31 cellular contexts compared by ENCODE assay signal in genomic region chr6:150425508-150425907, GRCh38. TPM values are rescaled to one million over a fixed set of nuclear protein-coding genes. Genes with fewer than 3 reads are reported as not detected.
"Had no signal": no experiment of that assay in that cellular context is flagged by ENCODE, and none has a peak within 500 bp of the region (broad histone marks: within the 10 kb centered on the region; RNA-seq: fewer than 3 reads in every experiment).

No MANE protein-coding gene starts in this region.

- H3K36me3 ChIP-seq: neutrophil, pancreas, right lobe of liver, spleen, suprapubic skin, tibial artery, transverse colon, upper lobe of right lung, uterus had no signal

- H3K4me3 ChIP-seq: pancreas, psoas muscle, right lobe of liver, skin epidermis, smooth muscle cell, spleen, suprapubic skin, testis, tibial artery, transverse colon, upper lobe of right lung, uterus had no signal

- H3K9me3 ChIP-seq: neutrophil, pancreas, right lobe of liver, suprapubic skin, testis, tibial artery, transverse colon, upper lobe of right lung, uterus had no signal

- H3K4me1 ChIP-seq: pancreas, psoas muscle, suprapubic skin, testis, tibial artery, transverse colon, upper lobe of right lung, uterus had no signal

- ATAC-seq: naive thymus-derived CD4-positive, alpha-beta T cell; natural killer cell; psoas muscle; stimulated activated memory B cell treated with anti-CD40 and anti-IgM and Interleukin-4, amounts not matched to agents 10 μg/mL and 1 μg/mL and 100 μg/mL, for 72 hours; stimulated activated naive CD8-positive, alpha-beta T cell treated with anti-CD3 and anti-CD28 coated beads, Interleukin-15, amount 100 ng/mL, for 72 hours; stimulated activated naive CD8-positive, alpha-beta T cell treated with anti-CD3 and anti-CD28 coated beads, Interleukin-15, Interleukin-2, amounts not matched to agents 100 U/mL and 50 U/mL, for 24 hours had no signal

- H3K27me3 ChIP-seq: neutrophil, pancreas, right lobe of liver, spleen, suprapubic skin, testis, tibial artery, transverse colon, upper lobe of right lung, uterus had no signal

- DNase-seq: naive thymus-derived CD4-positive, alpha-beta T cell; natural killer cell; nephron progenitor cell; nucleus accumbens; pancreas; psoas muscle; retina; right cardiac atrium; spleen; stimulated activated CD4-positive, alpha-beta T cell treated with anti-CD3 and anti-CD28 coated beads, Interleukin-12 subunit alpha, Interleukin-12 subunit beta, amount 100 ng/mL, for 4 hours; stimulated activated CD4-positive, alpha-beta T cell treated with anti-CD3 and anti-CD28 coated beads, Interleukin-1b, Interleukin-23, amount 100 ng/mL, for 48 hours; stimulated activated CD4-positive, alpha-beta T cell treated with anti-CD3 and anti-CD28 coated beads, Interleukin-4, amount 100 ng/mL, for 1 hour; stimulated activated CD4-positive, alpha-beta T cell treated with anti-CD3 and anti-CD28 coated beads, Interleukin-4, amount 100 ng/mL, for 4 hours; stimulated activated CD8-positive, alpha-beta memory T cell treated with anti-CD3 and anti-CD28 coated beads, Interleukin-4, amount 100 ng/mL, for 48 hours; stimulated activated naive CD4-positive, alpha-beta T cell; stimulated activated naive CD8-positive, alpha-beta T cell treated with anti-CD3 and anti-CD28 coated beads, Interleukin-15, amount 100 ng/mL, for 72 hours; stimulated activated naive CD8-positive, alpha-beta T cell treated with anti-CD3 and anti-CD28 coated beads, Interleukin-15, Interleukin-2, amounts not matched to agents 100 U/mL and 50 U/mL, for 24 hours; substantia nigra; testis; tibial artery; transverse colon; upper lobe of right lung; uterus had no signal

- H3K27ac ChIP-seq: neutrophil, pancreas, psoas muscle, skin epidermis, spleen, suprapubic skin, testis, tibial artery, upper lobe of right lung, uterus had no signal

RNA-seq across cellular contexts. Expression of gene IYD, which starts 56.7 kb away (rescaled TPM):
- total RNA-seq: naive thymus-derived CD4-positive, alpha-beta T cell; natural killer cell; neural crest cell; osteocyte; right cardiac atrium; smooth muscle cell; spleen; uterus had no signal
